ENCODE assay signal across 17 cellular contexts in genomic region chr3:175659951-175660350, GRCh38.
"Had no signal": no experiment of that assay in that cellular context is flagged by ENCODE, and none has a peak within 500 bp of the region (broad histone marks: within the 10 kb centered on the region; RNA-seq: fewer than 3 reads in every experiment).

No MANE protein-coding gene starts in this region.

- H3K4me1 Mint-ChIP-seq: naive thymus-derived CD4-positive, alpha-beta T cell; T-helper 17 cell had no signal

- H3K9me3 ChIP-seq: ascending aorta, gastrocnemius medialis, prostate gland, right atrium auricular region, thyroid gland had no signal

- H3K4me3 Mint-ChIP-seq: activated T-cell treated with anti-CD3 and anti-CD28 coated beads, Interleukin-2, amount 50 U/mL, for 72 hours; naive thymus-derived CD4-positive, alpha-beta T cell; T-helper 17 cell had no signal

- H3K4me1 ChIP-seq: ascending aorta, gastrocnemius medialis, prostate gland, right atrium auricular region, thyroid gland had no signal

- H3K4me3 ChIP-seq: ascending aorta, gastrocnemius medialis, prostate gland, right atrium auricular region, thyroid gland had no signal

- DNase-seq: activated CD4-positive, alpha-beta T cell treated with anti-CD3 and anti-CD28 coated beads, Interleukin-2, amount 50 U/mL, for 4 hours; activated effector memory CD4-positive, alpha-beta T cell treated with anti-CD3 and anti-CD28 coated beads, Interleukin-2, amount 50 U/mL, for 16 hours; activated naive CD4-positive, alpha-beta T cell treated with anti-CD3 and anti-CD28 coated beads, Interleukin-2, amount 50 U/mL, for 16 hours; activated T-cell treated with anti-CD3 and anti-CD28 coated beads, Interleukin-2, amount 50 U/mL, for 72 hours; cerebellar nuclear complex; cortex of kidney; gastrocnemius medialis; mesendoderm; naive thymus-derived CD4-positive, alpha-beta T cell; stimulated activated CD4-positive, alpha-beta T cell treated with anti-CD3 and anti-CD28 coated beads, Interleukin-2, amount 100 ng/mL, for 24 hours; stimulated activated naive CD4-positive, alpha-beta T cell treated with Interleukin-2 at 50 U/mL for 16 hours; T-helper 17 cell; thyroid gland; WERI-Rb-1 had no signal

- H3K27me3 ChIP-seq: ascending aorta, gastrocnemius medialis, right atrium auricular region, thyroid gland had no signal

- ATAC-seq: activated T-cell treated with anti-CD3 and anti-CD28 coated beads, Interleukin-2, amount 50 U/mL, for 72 hours; gastrocnemius medialis; naive thymus-derived CD4-positive, alpha-beta T cell; T-helper 17 cell had no signal

- H3K27me3 Mint-ChIP-seq: naive thymus-derived CD4-positive, alpha-beta T cell; T-helper 17 cell had no signal

- H3K36me3 ChIP-seq: ascending aorta, gastrocnemius medialis, prostate gland, right atrium auricular region, thyroid gland, WERI-Rb-1 had no signal

- H3K27ac ChIP-seq: ascending aorta, gastrocnemius medialis, prostate gland, right atrium auricular region, thyroid gland, WERI-Rb-1 had no signal

- H3K27ac Mint-ChIP-seq: activated T-cell treated with anti-CD3 and anti-CD28 coated beads, Interleukin-2, amount 50 U/mL, for 72 hours; naive thymus-derived CD4-positive, alpha-beta T cell; T-helper 17 cell had no signal

- H3K36me3 Mint-ChIP-seq: naive thymus-derived CD4-positive, alpha-beta T cell had no signal
